8 cellular contexts compared by ENCODE assay signal in genomic region chr9:94921072-94921471, GRCh38.
DNase-seq lines count a peak whose midpoint lies in the region; ATAC-seq and TF ChIP-seq lines count a peak whose summit lies in the region.

No MANE protein-coding gene starts in this region.

- H3K9ac ChIP-seq in adipocyte (ENCODE audit: low read length): peak overlapping the region; percentile 89

- intact Hi-C loops in right cardiac atrium (cut with DNase I): no loop called here
- intact Hi-C loops in gastrocnemius medialis (cut with DNase I; ENCODE audit: low total_unique reads): loop anchor here (2.0 to 5.0 kb wide), 2 partner anchors 119 to 138 kb away; no protein-coding TSS in a partner anchor

- H3K36me3 ChIP-seq in adipocyte (ENCODE audit: control insufficient read depth, insufficient read depth, low read length, severe bottlenecking) (no peaks in the 10 kb centered on the region), gastrocnemius medialis (no peaks in the 10 kb centered on the region)

- H3K9me3 ChIP-seq in adipocyte (ENCODE audit: control insufficient read depth, low read length): no peaks in the 10 kb centered on the region
- H3K9me3 ChIP-seq in right cardiac atrium (ENCODE audit: control insufficient read depth, low read length): no peaks in the 10 kb centered on the region
- no peaks in the 10 kb centered on the region for H3K9me3 ChIP-seq in gastrocnemius medialis

- no peak overlapping the region for H3K4me3 Mint-ChIP-seq in endothelial cell (ENCODE audit: unreplicated experiment)
- no peak overlapping the region for H3K4me3 Mint-ChIP-seq in naive thymus-derived CD8-positive, alpha-beta T cell

- no peaks in the 10 kb centered on the region for H3K36me3 Mint-ChIP-seq in endothelial cell (ENCODE audit: low read depth, unreplicated experiment)
- H3K36me3 Mint-ChIP-seq in naive thymus-derived CD8-positive, alpha-beta T cell: peaks cover 3 to 13% (median 7%) of the 10 kb centered on the region in 3 donors

- H3K4me1 Mint-ChIP-seq in endothelial cell (ENCODE audit: unreplicated experiment): peaks cover 34% of the 10 kb centered on the region
- H3K4me1 Mint-ChIP-seq in naive thymus-derived CD8-positive, alpha-beta T cell: peaks cover 3 to 9% (median 6%) of the 10 kb centered on the region in 4 donors

- WGBS in right cardiac atrium: 45% methylated on average over 8 of the region's 8 CpGs

- TF ChIP-seq POLR2A in gastrocnemius medialis (IDR thresholded peaks at IDR 0.05): no peak

- H3K27me3 ChIP-seq in adipocyte (replicated peaks; ENCODE audit: control insufficient read depth, insufficient read depth, low read length): no peaks in the 10 kb centered on the region
- no peaks in the 10 kb centered on the region for H3K27me3 ChIP-seq in right cardiac atrium (ENCODE audit: control insufficient read depth, insufficient read depth)
- H3K27me3 ChIP-seq in gastrocnemius medialis: no peaks in the 10 kb centered on the region

- H3K9me3 Mint-ChIP-seq in endothelial cell (ENCODE audit: unreplicated experiment): no peaks in the 10 kb centered on the region
- no peaks in the 10 kb centered on the region for H3K9me3 Mint-ChIP-seq in naive thymus-derived CD8-positive, alpha-beta T cell

- H3K4me1 ChIP-seq in adipocyte (ENCODE audit: control insufficient read depth, insufficient read depth, low read length) (peaks cover 49% of the 10 kb centered on the region), right cardiac atrium (ENCODE audit: control insufficient read depth, insufficient read depth, low read length) (peaks cover 18% of the 10 kb centered on the region), gastrocnemius medialis (peaks cover 22 to 32% of the 10 kb centered on the region in 2 donors)

- peak; percentile 23 to 49 for ATAC-seq in right cardiac atrium
- no peak for ATAC-seq in gastrocnemius medialis
- ATAC-seq in naive thymus-derived CD8-positive, alpha-beta T cell: no peak

- no peak overlapping the region for H3K27ac Mint-ChIP-seq in endothelial cell (ENCODE audit: unreplicated experiment)
- peak overlapping the region in 1 of 10 donors; percentile 29 for H3K27ac Mint-ChIP-seq in naive thymus-derived CD8-positive, alpha-beta T cell

- in situ Hi-C loops in gastrocnemius medialis (cut with MboI; ENCODE audit: low sequenced_read_pairs in 4 of 4): no loop called here

- peak overlapping the region; percentile 71 for H3K27ac ChIP-seq in right cardiac atrium (ENCODE audit: low read length)
- H3K27ac ChIP-seq in gastrocnemius medialis: peak overlapping the region; percentile 38 to 65 (median 45)

- POLR2A ChIA-PET in naive thymus-derived CD8-positive, alpha-beta T cell (lab: Charles Lee): no interaction called here

- DNase-seq in ELR (ENCODE audit: low read depth): peak; percentile 86
- peak; percentile 84 for DNase-seq in adipocyte (ENCODE audit: low read depth)
- peak in 2 of 3 donors; percentile 38 to 63 for DNase-seq in right cardiac atrium
- no peak for DNase-seq in gastrocnemius medialis
- no peak for DNase-seq in DMS79 (lab: John Stamatoyannopoulos, UW)
- DNase-seq in endothelial cell (ENCODE audit: low spot score): no peak
- DNase-seq in SHP77 treated with DMSO at 0.1 percent for 48 hours (lab: John Stamatoyannopoulos, UW): no peak
- DNase-seq in naive thymus-derived CD8-positive, alpha-beta T cell: no peak

- H3K27me3 Mint-ChIP-seq in endothelial cell (ENCODE audit: unreplicated experiment): peaks cover 2% of the 10 kb centered on the region
- H3K27me3 Mint-ChIP-seq in naive thymus-derived CD8-positive, alpha-beta T cell: no peaks in the 10 kb centered on the region

- H3K4me3 ChIP-seq in adipocyte (ENCODE audit: low read length) (peak overlapping the region; percentile 48), right cardiac atrium (ENCODE audit: low read length) (no peak overlapping the region), gastrocnemius medialis (no peak overlapping the region)

- no peak for TF ChIP-seq CTCF in gastrocnemius medialis (IDR thresholded peaks at IDR 0.05 in 4 of 5, conservative IDR thresholded peaks at IDR 0.05 in 1 of 5)
- TF ChIP-seq CTCF in endothelial cell (IDR thresholded peaks at IDR 0.05; ENCODE audit: unreplicated experiment): no peak

Comparison
In these comparisons a context has a peak if more than half of its experiments do, and no peak if none do; other contexts are left out.
1. DNase-seq: peak in ELR (single experiment), adipocyte (single experiment) and right cardiac atrium (2 of 3); none in gastrocnemius medialis (0 of 2), DMS79 (single experiment), endothelial cell (single experiment), SHP77 treated with DMSO at 0.1 percent for 48 hours (single experiment) and naive thymus-derived CD8-positive, alpha-beta T cell (0 of 10).
2. ATAC-seq: peak in right cardiac atrium (2 of 2); none in gastrocnemius medialis (0 of 2) and naive thymus-derived CD8-positive, alpha-beta T cell (0 of 2).